ENCODE assay signal across 21 cellular contexts in genomic region chr1:110870721-110871388, GRCh38. TPM values are rescaled to one million over a fixed set of nuclear protein-coding genes. Genes with fewer than 3 reads are reported as not detected.
DNase-seq lines count a peak whose midpoint lies in the region; ATAC-seq, FAIRE-seq and TF ChIP-seq lines count a peak whose summit lies in the region.
"Had no signal": no experiment of that assay in that cellular context is flagged by ENCODE, and none has a peak within 500 bp of the region (broad histone marks: within the 10 kb centered on the region; RNA-seq: fewer than 3 reads in every experiment).

No MANE protein-coding gene starts in this region.

- CTCF ChIA-PET in CD4-positive, alpha-beta memory T cell (lab: Charles Lee; ENCODE audit: partially characterized antibody), result interaction anchor here (1.3 to 1.8 kb wide), 3 partner anchors 8 to 88 kb away, joined by 3 to 5 read pairs (median 5); no protein-coding TSS in a partner anchor
- CTCF ChIA-PET in activated CD4-positive, alpha-beta memory T cell treated with anti-CD3 and anti-CD28 coated beads for 36 hours (lab: Charles Lee), result interaction anchor here (0.9 kb wide), 1 partner anchor 122 kb away, joined by 3 read pairs; no protein-coding TSS in a partner anchor

- peak overlapping the region; percentile 2 to 100 (median 47) for H3K4me3 Mint-ChIP-seq in CD4-positive, alpha-beta memory T cell
- H3K4me3 Mint-ChIP-seq in activated CD4-positive, alpha-beta memory T cell treated with anti-CD3 and anti-CD28 coated beads for 36 hours, result peak overlapping the region; percentile 2
- H3K4me3 Mint-ChIP-seq in memory B cell, result peak overlapping the region; percentile 99
- H3K4me3 Mint-ChIP-seq: nephron had no signal

- H3K36me3 Mint-ChIP-seq in CD4-positive, alpha-beta memory T cell, result peaks cover 12 to 29% of the 10 kb centered on the region in 2 donors
- H3K36me3 Mint-ChIP-seq in activated CD4-positive, alpha-beta memory T cell treated with anti-CD3 and anti-CD28 coated beads for 36 hours, result peaks cover 25% of the 10 kb centered on the region
- peaks cover 21% of the 10 kb centered on the region for H3K36me3 Mint-ChIP-seq in memory B cell

- peaks cover 0 to 22% (median 6%) of the 10 kb centered on the region in 8 donors for H3K9me3 Mint-ChIP-seq in CD4-positive, alpha-beta memory T cell
- H3K9me3 Mint-ChIP-seq in activated CD4-positive, alpha-beta memory T cell treated with anti-CD3 and anti-CD28 coated beads for 36 hours, result peaks cover 26% of the 10 kb centered on the region
- no peaks in the 10 kb centered on the region for H3K9me3 Mint-ChIP-seq in memory B cell

- intact Hi-C loops in CD4-positive, alpha-beta memory T cell (cut with micrococcal nuclease), result loop anchor here (5.0 to 10.0 kb wide), 3 partner anchors 226 to 726 kb away; partner anchors contain the start of gene KCNC4
- intact Hi-C loops in activated CD4-positive, alpha-beta memory T cell treated with anti-CD3 and anti-CD28 coated beads for 36 hours (cut with micrococcal nuclease), result loop anchor here (10.0 kb wide), 3 partner anchors 274 to 604 kb away; partner anchors contain the start of genes ATP5PB, C1orf162, CEPT1 and DRAM2

- peaks cover 32% of the 10 kb centered on the region for H3K4me1 ChIP-seq in CD4-positive, alpha-beta memory T cell (ENCODE audit: insufficient read depth, low read length)

- H3K4me3 ChIP-seq in CD4-positive, alpha-beta memory T cell (ENCODE audit: low read length in 2 of 2), result no peak overlapping the region
- H3K4me3 ChIP-seq: hepatocyte had no signal

- no peaks in the 10 kb centered on the region for H3K27me3 ChIP-seq in CD4-positive, alpha-beta memory T cell (ENCODE audit: insufficient read depth, low read length)
- H3K27me3 ChIP-seq: hepatocyte had no signal

- H3K36me3 ChIP-seq in CD4-positive, alpha-beta memory T cell (ENCODE audit: insufficient read depth, low read length), result no peaks in the 10 kb centered on the region

- DNase-seq in CD4-positive, alpha-beta memory T cell, result no peak
- DNase-seq in GM12891 (ENCODE audit: insufficient read length, low spot score) (no peak), memory B cell (ENCODE audit: low spot score in 2 of 2) (no peak), retina (no peak)
- no peak for DNase-seq in activated CD4-positive, alpha-beta memory T cell treated with anti-CD3 and anti-CD28 coated beads for 36 hours
- DNase-seq in stimulated activated CD4-positive, alpha-beta T cell treated with anti-CD3 and anti-CD28 coated beads, Interleukin-4, amount 100 ng/mL, for 24 hours, result no peak
- DNase-seq in stimulated activated CD4-positive, alpha-beta T cell treated with anti-CD3 and anti-CD28 coated beads, Interleukin-2, amount 100 ng/mL, for 24 hours, result no peak
- DNase-seq: activated CD8-positive, alpha-beta memory T cell treated with anti-CD3 and anti-CD28 coated beads, Interleukin-2, amount 50 U/mL, for 4 hours; dermis blood vessel endothelial cell; GF-D8; NCI-H1930; NCI-H526 treated with DMSO at 0.1 percent for 48 hours; Right ventricle myocardium superior; stimulated activated CD4-positive, alpha-beta T cell treated with anti-CD3 and anti-CD28 coated beads, Interleukin-1b, Interleukin-23, amount 100 ng/mL, for 48 hours had no signal

- H3K27me3 Mint-ChIP-seq in CD4-positive, alpha-beta memory T cell, result no peaks in the 10 kb centered on the region
- H3K27me3 Mint-ChIP-seq in activated CD4-positive, alpha-beta memory T cell treated with anti-CD3 and anti-CD28 coated beads for 36 hours, result no peaks in the 10 kb centered on the region
- no peaks in the 10 kb centered on the region for H3K27me3 Mint-ChIP-seq in memory B cell

- peak overlapping the region; percentile 88 for H3K27ac ChIP-seq in CD4-positive, alpha-beta memory T cell (ENCODE audit: low read depth, low read length)
- H3K27ac ChIP-seq: C4-2B, hepatocyte had no signal

- no peak for TF ChIP-seq POLR2A in GM12891 (IDR thresholded peaks at IDR 0.05; ENCODE audit: low read depth, low read length)

- POLR2A ChIA-PET in CD4-positive, alpha-beta memory T cell (lab: Charles Lee; ENCODE audit: partially characterized antibody), result interaction anchor here (1.2 to 5.3 kb wide), 5 partner anchors 9 to 93 kb away, joined by 5 to 69 read pairs (median 6); partner anchors contain the start of gene LRIF1
- POLR2A ChIA-PET in activated CD4-positive, alpha-beta memory T cell treated with anti-CD3 and anti-CD28 coated beads for 36 hours (lab: Charles Lee), result interaction anchor here (0.6 to 4.0 kb wide), 3 partner anchors 32 to 330 kb away, joined by 3 to 15 read pairs (median 3); partner anchors contain the start of genes DENND2D and LRIF1

- ATAC-seq in memory B cell (ENCODE audit: low read depth), result no peak
- ATAC-seq: HCT116, left lobe of liver had no signal

- no peak for FAIRE-seq in GM12891 (lab: Jason Lieb, UNC)
- FAIRE-seq: TTC549 had no signal

- peaks cover 29 to 71% (median 38%) of the 10 kb centered on the region in 4 donors for H3K4me1 Mint-ChIP-seq in CD4-positive, alpha-beta memory T cell
- peaks cover 33% of the 10 kb centered on the region for H3K4me1 Mint-ChIP-seq in activated CD4-positive, alpha-beta memory T cell treated with anti-CD3 and anti-CD28 coated beads for 36 hours (ENCODE audit: low read depth)
- H3K4me1 Mint-ChIP-seq in memory B cell, result peaks cover 47% of the 10 kb centered on the region
- H3K4me1 Mint-ChIP-seq: nephron had no signal

- peak overlapping the region; percentile 93 to 99 (median 98) for H3K27ac Mint-ChIP-seq in CD4-positive, alpha-beta memory T cell
- peak overlapping the region; percentile 99 for H3K27ac Mint-ChIP-seq in activated CD4-positive, alpha-beta memory T cell treated with anti-CD3 and anti-CD28 coated beads for 36 hours
- H3K27ac Mint-ChIP-seq in memory B cell, result peak overlapping the region; percentile 91
- H3K27ac Mint-ChIP-seq: nephron had no signal

- H3K9me3 ChIP-seq in CD4-positive, alpha-beta memory T cell (ENCODE audit: control insufficient read depth in 1 of 2, low read length in 2 of 2), result no peaks in the 10 kb centered on the region

TF ChIP-seq in GM12891, 5 proteins besides CTCF, POLR2A, EP300 and RAD21:
- TF ChIP-seq POU2F2 (IDR thresholded peaks at IDR 0.05; ENCODE audit: low read depth, low read length) (peak; percentile 71; the same call in 1 of the 2 replicates), POLR2AphosphoS5 (IDR thresholded peaks at IDR 0.05; ENCODE audit: low read depth, low read length) (no peak), TAF1 (IDR thresholded peaks at IDR 0.05; ENCODE audit: low read depth, low read length) (no peak)
TF ChIP-seq in GM12891: peak in this region for 1.

RNA-seq across cellular contexts. Expression of gene CD53, which starts 2.1 kb away (rescaled TPM):
- 100 to 1,000 TPM; 337 to 338 TPM for total RNA-seq in CD4-positive, alpha-beta memory T cell
- 1,000 to 10,000 TPM in 1 of 2 donors, 100 to 1,000 TPM in 1; 989 to 1,003 TPM for polyA plus RNA-seq in CD4-positive, alpha-beta memory T cell
- polyA plus RNA-seq in GM12891 (2012; ENCODE audit: low read depth, missing spikeins), result 334 TPM
- 100 to 1,000 TPM; 240 to 246 TPM for total RNA-seq in activated CD4-positive, alpha-beta memory T cell treated with anti-CD3 and anti-CD28 coated beads for 36 hours
- total RNA-seq: dermis blood vessel endothelial cell, renal cortical epithelial cell had no signal

Comparison
In these comparisons a context has a peak if more than half of its experiments do, and no peak if none do; other contexts are left out.
1. H3K4me3 Mint-ChIP-seq: peak in every context shown above with its lines; median percentile 99 in memory B cell; 47 in CD4-positive, alpha-beta memory T cell; 2 in activated CD4-positive, alpha-beta memory T cell treated with anti-CD3 and anti-CD28 coated beads for 36 hours.